In genomic region chr12:41466300-41466699, GRCh38 we compare ENCODE assay signal across 19 cellular contexts.
DNase-seq lines count a peak whose midpoint lies in the region; ATAC-seq and TF ChIP-seq lines count a peak whose summit lies in the region.
"Had no signal": no experiment of that assay in that cellular context is flagged by ENCODE, and none has a peak within 500 bp of the region (broad histone marks: within the 10 kb centered on the region; RNA-seq: fewer than 3 reads in every experiment).

No MANE protein-coding gene starts in this region.

- POLR2A ChIA-PET in WTC11 (lab: Charles Lee), result no interaction called here

- H3K4me3 Mint-ChIP-seq in GM23338 (no peak overlapping the region), WTC11 (no peak overlapping the region)
- H3K4me3 Mint-ChIP-seq: CD4-positive, CD25-positive, alpha-beta regulatory T cell had no signal

- no peak for DNase-seq in GM23338 (ENCODE audit: low spot score)
- DNase-seq in WTC11 (ENCODE audit: low spot score), result no peak
- DNase-seq in activated effector memory CD4-positive, alpha-beta T cell treated with anti-CD3 and anti-CD28 coated beads, Interleukin-2, amount 50 U/mL, for 16 hours, result no peak
- DNase-seq: CD4-positive, CD25-positive, alpha-beta regulatory T cell; DMS 273 treated with DMSO at 0.1 percent for 48 hours; DND-41; NCI-H1092 treated with DMSO at 0.1 percent for 48 hours; NCI-H2029; NCI-H2171 treated with DMSO at 0.1 percent for 48 hours; NCI-H446; NCI-H69; Peyer's patch; T-helper 1 cell had no signal

- no peaks in the 10 kb centered on the region for H3K36me3 Mint-ChIP-seq in GM23338 (ENCODE audit: low read depth)
- no peaks in the 10 kb centered on the region for H3K36me3 Mint-ChIP-seq in WTC11
- H3K36me3 Mint-ChIP-seq: CD4-positive, CD25-positive, alpha-beta regulatory T cell had no signal

- peak overlapping the region; percentile 45 for H2AFZ ChIP-seq in GM23338
- H2AFZ ChIP-seq in Loucy (ENCODE audit: low read length), result peak overlapping the region; percentile 11; the same call in 1 of the 2 replicates
- H2AFZ ChIP-seq in parathyroid adenoma, result no peak overlapping the region

- CTCF ChIA-PET in WTC11 (lab: Charles Lee), result no interaction called here

- ATAC-seq in GM23338 (peak; percentile 76), WTC11 (peak; percentile 69), GM21526 (IDR thresholded peaks at IDR 0.05; ENCODE audit: low FRiP score, unreplicated experiment) (no peak), GM19467 (IDR thresholded peaks at IDR 0.05; ENCODE audit: unreplicated experiment) (no peak)
- ATAC-seq: GM12878, K562 had no signal

- no peaks in the 10 kb centered on the region for H3K27me3 ChIP-seq in GM23338 (ENCODE audit: insufficient read depth)
- no peaks in the 10 kb centered on the region for H3K27me3 ChIP-seq in Loucy (ENCODE audit: insufficient read depth, low read length, poor library complexity, severe bottlenecking)
- no peaks in the 10 kb centered on the region for H3K27me3 ChIP-seq in parathyroid adenoma (ENCODE audit: control insufficient read depth, insufficient read depth, low read length)
- H3K27me3 ChIP-seq: Peyer's patch had no signal

- no peak overlapping the region for H3K9ac ChIP-seq in Loucy (ENCODE audit: low read depth, low read length, poor library complexity, severe bottlenecking)
- no peak overlapping the region for H3K9ac ChIP-seq in parathyroid adenoma

- H3K9me3 ChIP-seq in Loucy (ENCODE audit: insufficient read depth, low read depth, low read length), result no peaks in the 10 kb centered on the region
- no peaks in the 10 kb centered on the region for H3K9me3 ChIP-seq in parathyroid adenoma (ENCODE audit: control insufficient read depth, low read length)
- H3K9me3 ChIP-seq: Peyer's patch had no signal

- H4K20me1 ChIP-seq in GM23338 (replicated peaks; ENCODE audit: insufficient read depth) (no peaks in the 10 kb centered on the region), Loucy (ENCODE audit: insufficient read depth, low read length, poor library complexity, severe bottlenecking) (no peaks in the 10 kb centered on the region)

- H3K4me3 ChIP-seq in GM23338, result no peak overlapping the region
- H3K4me3 ChIP-seq in Loucy (ENCODE audit: low read length, poor library complexity, severe bottlenecking), result no peak overlapping the region
- no peak overlapping the region for H3K4me3 ChIP-seq in parathyroid adenoma (ENCODE audit: low read depth, low read length)
- H3K4me3 ChIP-seq: GM12878, K562, Peyer's patch had no signal

- H3K27ac Mint-ChIP-seq in GM23338 (no peak overlapping the region; the same call in 1 of the 2 replicates), WTC11 (no peak overlapping the region)
- H3K27ac Mint-ChIP-seq: CD4-positive, CD25-positive, alpha-beta regulatory T cell had no signal

- H3K9me3 Mint-ChIP-seq in GM23338, result no peaks in the 10 kb centered on the region
- H3K9me3 Mint-ChIP-seq in WTC11, result no peaks in the 10 kb centered on the region

- H3K79me2 ChIP-seq in GM23338 (replicated peaks; ENCODE audit: insufficient read depth), result no peaks in the 10 kb centered on the region
- no peaks in the 10 kb centered on the region for H3K79me2 ChIP-seq in Loucy (ENCODE audit: insufficient read depth, low read length)
- no peaks in the 10 kb centered on the region for H3K79me2 ChIP-seq in parathyroid adenoma

- TF ChIP-seq CTCF in GM23338 (conservative IDR thresholded peaks at IDR 0.05; ENCODE audit: low read depth in 2 of 2) (no peak), Loucy (conservative IDR thresholded peaks at IDR 0.05; ENCODE audit: low read length) (no peak), WTC11 (IDR thresholded peaks at IDR 0.05) (no peak), parathyroid adenoma (IDR thresholded peaks at IDR 0.05) (no peak)

- peaks cover 5% of the 10 kb centered on the region for H3K27me3 Mint-ChIP-seq in GM23338 (ENCODE audit: insufficient read depth, low read depth, poor library complexity)
- H3K27me3 Mint-ChIP-seq in WTC11 (ENCODE audit: low read depth), result no peaks in the 10 kb centered on the region
- H3K27me3 Mint-ChIP-seq: CD4-positive, CD25-positive, alpha-beta regulatory T cell had no signal

- peaks cover 38% of the 10 kb centered on the region for H3K4me1 Mint-ChIP-seq in GM23338
- peaks cover 48% of the 10 kb centered on the region for H3K4me1 Mint-ChIP-seq in WTC11
- H3K4me1 Mint-ChIP-seq: CD4-positive, CD25-positive, alpha-beta regulatory T cell had no signal

- H3K4me2 ChIP-seq in GM23338 (peak overlapping the region; percentile 33), Loucy (ENCODE audit: low read depth, low read length, poor library complexity, severe bottlenecking) (no peak overlapping the region), parathyroid adenoma (ENCODE audit: low read length) (peak overlapping the region; percentile 16)

- H3F3A ChIP-seq in GM23338 (replicated peaks; ENCODE audit: low read depth) (no peaks in the 10 kb centered on the region), Loucy (ENCODE audit: low read depth) (no peaks in the 10 kb centered on the region)

- H3K36me3 ChIP-seq in GM23338 (ENCODE audit: insufficient read depth) (no peaks in the 10 kb centered on the region), Loucy (ENCODE audit: insufficient read depth, low read length) (no peaks in the 10 kb centered on the region), parathyroid adenoma (ENCODE audit: control insufficient read depth, insufficient read depth, low read length) (no peaks in the 10 kb centered on the region)
- H3K36me3 ChIP-seq: Peyer's patch had no signal

- H3K9me2 ChIP-seq in GM23338 (ENCODE audit: insufficient read depth), result no peaks in the 10 kb centered on the region
- H3K9me2 ChIP-seq in Loucy (replicated peaks; ENCODE audit: low read depth, low read length), result no peaks in the 10 kb centered on the region

- H3K27ac ChIP-seq in GM23338 (ENCODE audit: low read depth) (0 out of 2 replicates have a peak overlapping the region, but pooled peaks have one; percentile 7), parathyroid adenoma (no peak overlapping the region)
- H3K27ac ChIP-seq: Peyer's patch had no signal

- peaks cover 23% of the 10 kb centered on the region for H3K4me1 ChIP-seq in GM23338 (ENCODE audit: insufficient read depth)
- H3K4me1 ChIP-seq in Loucy (ENCODE audit: insufficient read depth, low read length, poor library complexity, severe bottlenecking), result peaks cover 24% of the 10 kb centered on the region
- H3K4me1 ChIP-seq in parathyroid adenoma, result no peaks in the 10 kb centered on the region
- H3K4me1 ChIP-seq: Peyer's patch had no signal

TF ChIP-seq in GM23338, 12 proteins besides CTCF, POLR2A, EP300 and RAD21:
- TF ChIP-seq STAT1 (IDR thresholded peaks at IDR 0.05; ENCODE audit: unreplicated experiment), result no peak
- no peak for TF ChIP-seq NANOG (IDR thresholded peaks at IDR 0.05; ENCODE audit: borderline replicate concordance)
- TF ChIP-seq EZH2phosphoT487 (IDR thresholded peaks at IDR 0.05; ENCODE audit: unreplicated experiment), result no peak
- no peak for TF ChIP-seq JUNB (IDR thresholded peaks at IDR 0.05; ENCODE audit: unreplicated experiment)
- no peak for TF ChIP-seq ZNF331 (CRISPR knock-in tag; IDR thresholded peaks at IDR 0.05; ENCODE audit: low read depth)

TF ChIP-seq in WTC11, 78 proteins besides CTCF, POLR2A, EP300 and RAD21:
- no peak for TF ChIP-seq SP1 (CRISPR knock-in tag; conservative IDR thresholded peaks at IDR 0.05)
- no peak for TF ChIP-seq SMAD4 (CRISPR knock-in tag; IDR thresholded peaks at IDR 0.05)
- no peak for TF ChIP-seq GABPB1 (CRISPR knock-in tag; IDR thresholded peaks at IDR 0.05)
- no peak for TF ChIP-seq STAT6 (CRISPR knock-in tag; conservative IDR thresholded peaks at IDR 0.05; ENCODE audit: low read depth)
- TF ChIP-seq TCF7 (CRISPR knock-in tag; IDR thresholded peaks at IDR 0.05; ENCODE audit: low read depth), result no peak

Comparison
In these comparisons a context has a peak if more than half of its experiments do, and no peak if none do; other contexts are left out.
1. ATAC-seq: peak in GM23338 (single experiment) and WTC11 (single experiment); none in GM21526 (single experiment) and GM19467 (single experiment).